ENCODE assay signal across 1 cellular context in the genomic region with DNA sequence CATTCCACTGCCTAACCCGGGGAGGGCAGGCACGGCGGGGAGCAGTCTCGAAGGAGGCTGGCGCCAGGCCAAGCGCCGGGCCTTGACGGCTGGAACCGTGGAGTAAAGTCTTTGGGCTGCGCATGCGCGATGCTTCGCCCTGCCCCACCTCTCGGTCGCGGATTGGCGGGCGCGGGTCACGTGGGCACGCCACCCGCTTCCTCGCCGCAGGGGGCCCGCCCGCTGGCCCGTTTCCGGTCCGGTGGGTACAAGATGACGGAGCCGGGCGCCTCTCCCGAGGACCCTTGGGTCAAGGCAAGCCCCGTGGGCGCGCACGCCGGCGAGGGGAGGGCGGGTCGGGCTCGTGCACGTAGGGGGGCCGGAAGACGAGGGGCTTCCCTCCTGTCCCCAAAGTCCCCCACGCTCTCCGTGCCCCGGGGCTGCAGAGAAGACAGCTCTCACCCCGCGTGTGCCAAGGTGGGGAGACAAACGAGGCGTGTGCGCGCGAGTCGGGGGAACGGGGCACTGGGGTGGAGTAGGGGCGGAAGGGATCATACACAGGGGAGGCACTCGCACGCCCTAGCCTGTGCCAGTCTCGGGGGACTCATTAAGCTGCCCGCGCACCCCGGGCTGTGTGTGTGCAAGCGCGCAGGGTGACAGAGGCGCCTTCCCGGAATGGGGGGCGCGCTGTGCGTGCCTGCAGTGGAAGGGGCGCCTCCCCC.
A peak's percentile ranks its signal among the peaks of the same experiment; 100 is the strongest.
TF ChIP-seq lines count a peak whose summit lies in the region.

A gene with protein sequence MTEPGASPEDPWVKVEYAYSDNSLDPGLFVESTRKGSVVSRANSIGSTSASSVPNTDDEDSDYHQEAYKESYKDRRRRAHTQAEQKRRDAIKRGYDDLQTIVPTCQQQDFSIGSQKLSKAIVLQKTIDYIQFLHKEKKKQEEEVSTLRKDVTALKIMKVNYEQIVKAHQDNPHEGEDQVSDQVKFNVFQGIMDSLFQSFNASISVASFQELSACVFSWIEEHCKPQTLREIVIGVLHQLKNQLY (plus strand): TSS at position 228 of the 701 bp plus-strand sequence. CDS start 25 bp downstream, at position 253.

TF ChIP-seq in K562, 482 proteins besides CTCF, POLR2A, EP300 and RAD21 (continued from another document and continues in another):
- TF ChIP-seq, protein P1, sequence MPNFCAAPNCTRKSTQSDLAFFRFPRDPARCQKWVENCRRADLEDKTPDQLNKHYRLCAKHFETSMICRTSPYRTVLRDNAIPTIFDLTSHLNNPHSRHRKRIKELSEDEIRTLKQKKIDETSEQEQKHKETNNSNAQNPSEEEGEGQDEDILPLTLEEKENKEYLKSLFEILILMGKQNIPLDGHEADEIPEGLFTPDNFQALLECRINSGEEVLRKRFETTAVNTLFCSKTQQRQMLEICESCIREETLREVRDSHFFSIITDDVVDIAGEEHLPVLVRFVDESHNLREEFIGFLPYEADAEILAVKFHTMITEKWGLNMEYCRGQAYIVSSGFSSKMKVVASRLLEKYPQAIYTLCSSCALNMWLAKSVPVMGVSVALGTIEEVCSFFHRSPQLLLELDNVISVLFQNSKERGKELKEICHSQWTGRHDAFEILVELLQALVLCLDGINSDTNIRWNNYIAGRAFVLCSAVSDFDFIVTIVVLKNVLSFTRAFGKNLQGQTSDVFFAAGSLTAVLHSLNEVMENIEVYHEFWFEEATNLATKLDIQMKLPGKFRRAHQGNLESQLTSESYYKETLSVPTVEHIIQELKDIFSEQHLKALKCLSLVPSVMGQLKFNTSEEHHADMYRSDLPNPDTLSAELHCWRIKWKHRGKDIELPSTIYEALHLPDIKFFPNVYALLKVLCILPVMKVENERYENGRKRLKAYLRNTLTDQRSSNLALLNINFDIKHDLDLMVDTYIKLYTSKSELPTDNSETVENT (CRISPR knock-in tag; IDR thresholded peaks at IDR 0.05), result no peak
- TF ChIP-seq MTA3 (IDR thresholded peaks at IDR 0.05; ENCODE audit: borderline replicate concordance) (no peak; the same call in 1 of the 2 replicates), RBM34 (IDR thresholded peaks at IDR 0.05; ENCODE audit: borderline replicate concordance, insufficient read depth, low read length) (no peak), HDAC2 (IDR thresholded peaks at IDR 0.05) (no peak), ZNF212 (CRISPR knock-in tag; IDR thresholded peaks at IDR 0.05) (no peak), NFYB (IDR thresholded peaks at IDR 0.05; ENCODE audit: extremely low read depth, insufficient read length) (peak; percentile 74), CEBPG (CRISPR knock-in tag; IDR thresholded peaks at IDR 0.05) (no peak), CEBPG (tag; conservative IDR thresholded peaks at IDR 0.05 in 1 of 2, IDR thresholded peaks at IDR 0.05 in 1 of 2) (no peak), KDM2B (CRISPR knock-in tag; IDR thresholded peaks at IDR 0.05) (no peak), NFATC3 (IDR thresholded peaks at IDR 0.05) (no peak), SREBF2 (CRISPR knock-in tag; IDR thresholded peaks at IDR 0.05) (no peak; the same call in 1 of the 2 replicates), PTTG1 (tag; IDR thresholded peaks at IDR 0.05; ENCODE audit: low read depth) (no peak), SAP30 (IDR thresholded peaks at IDR 0.05; ENCODE audit: borderline replicate concordance, insufficient read depth, low read depth, low read length, poor library complexity, severe bottlenecking) (peak; percentile 51), KAT7 (CRISPR knock-in tag; IDR thresholded peaks at IDR 0.05; ENCODE audit: borderline replicate concordance) (no peak), HNRNPL (IDR thresholded peaks at IDR 0.05; ENCODE audit: low read depth, low read length) (peak; percentile 88), CHCHD3 (CRISPR knock-in tag; IDR thresholded peaks at IDR 0.05) (no peak), ZNF77 (CRISPR knock-in tag; IDR thresholded peaks at IDR 0.05) (no peak), CREB1 (IDR thresholded peaks at IDR 0.05) (no peak), CREB1 (CRISPR knock-in tag; IDR thresholded peaks at IDR 0.05) (no peak), SNRNP70 (optimal IDR thresholded peaks at IDR 0.05; ENCODE audit: low read depth, low read length) (no peak), ZNF778 (CRISPR knock-in tag; IDR thresholded peaks at IDR 0.05) (no peak), KAT8 (IDR thresholded peaks at IDR 0.05; ENCODE audit: low read depth) (no peak), ZNF3 (CRISPR knock-in tag; IDR thresholded peaks at IDR 0.05) (no peak), STAT5A (IDR thresholded peaks at IDR 0.05; ENCODE audit: borderline replicate concordance, low read length) (no peak), RHOXF2B (CRISPR knock-in tag; conservative IDR thresholded peaks at IDR 0.05) (no peak), ETS2 (tag; IDR thresholded peaks at IDR 0.05; ENCODE audit: borderline replicate concordance, poor library complexity, severe bottlenecking) (no peak), SNIP1 (IDR thresholded peaks at IDR 0.05; ENCODE audit: low read depth) (no peak), MYC (IDR thresholded peaks at IDR 0.05; ENCODE audit: low read depth, low read length) (peak; percentile 71), MYC (CRISPR knock-in tag; IDR thresholded peaks at IDR 0.05; ENCODE audit: borderline replicate concordance, low read depth) (0 out of 2 replicates have a peak, but pooled peaks have one; percentile 33)
- TF ChIP-seq, protein P2, sequence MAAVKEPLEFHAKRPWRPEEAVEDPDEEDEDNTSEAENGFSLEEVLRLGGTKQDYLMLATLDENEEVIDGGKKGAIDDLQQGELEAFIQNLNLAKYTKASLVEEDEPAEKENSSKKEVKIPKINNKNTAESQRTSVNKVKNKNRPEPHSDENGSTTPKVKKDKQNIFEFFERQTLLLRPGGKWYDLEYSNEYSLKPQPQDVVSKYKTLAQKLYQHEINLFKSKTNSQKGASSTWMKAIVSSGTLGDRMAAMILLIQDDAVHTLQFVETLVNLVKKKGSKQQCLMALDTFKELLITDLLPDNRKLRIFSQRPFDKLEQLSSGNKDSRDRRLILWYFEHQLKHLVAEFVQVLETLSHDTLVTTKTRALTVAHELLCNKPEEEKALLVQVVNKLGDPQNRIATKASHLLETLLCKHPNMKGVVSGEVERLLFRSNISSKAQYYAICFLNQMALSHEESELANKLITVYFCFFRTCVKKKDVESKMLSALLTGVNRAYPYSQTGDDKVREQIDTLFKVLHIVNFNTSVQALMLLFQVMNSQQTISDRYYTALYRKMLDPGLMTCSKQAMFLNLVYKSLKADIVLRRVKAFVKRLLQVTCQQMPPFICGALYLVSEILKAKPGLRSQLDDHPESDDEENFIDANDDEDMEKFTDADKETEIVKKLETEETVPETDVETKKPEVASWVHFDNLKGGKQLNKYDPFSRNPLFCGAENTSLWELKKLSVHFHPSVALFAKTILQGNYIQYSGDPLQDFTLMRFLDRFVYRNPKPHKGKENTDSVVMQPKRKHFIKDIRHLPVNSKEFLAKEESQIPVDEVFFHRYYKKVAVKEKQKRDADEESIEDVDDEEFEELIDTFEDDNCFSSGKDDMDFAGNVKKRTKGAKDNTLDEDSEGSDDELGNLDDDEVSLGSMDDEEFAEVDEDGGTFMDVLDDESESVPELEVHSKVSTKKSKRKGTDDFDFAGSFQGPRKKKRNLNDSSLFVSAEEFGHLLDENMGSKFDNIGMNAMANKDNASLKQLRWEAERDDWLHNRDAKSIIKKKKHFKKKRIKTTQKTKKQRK (IDR thresholded peaks at IDR 0.05; ENCODE audit: borderline replicate concordance, low read depth, low read length), result no peak
- TF ChIP-seq, protein P3, sequence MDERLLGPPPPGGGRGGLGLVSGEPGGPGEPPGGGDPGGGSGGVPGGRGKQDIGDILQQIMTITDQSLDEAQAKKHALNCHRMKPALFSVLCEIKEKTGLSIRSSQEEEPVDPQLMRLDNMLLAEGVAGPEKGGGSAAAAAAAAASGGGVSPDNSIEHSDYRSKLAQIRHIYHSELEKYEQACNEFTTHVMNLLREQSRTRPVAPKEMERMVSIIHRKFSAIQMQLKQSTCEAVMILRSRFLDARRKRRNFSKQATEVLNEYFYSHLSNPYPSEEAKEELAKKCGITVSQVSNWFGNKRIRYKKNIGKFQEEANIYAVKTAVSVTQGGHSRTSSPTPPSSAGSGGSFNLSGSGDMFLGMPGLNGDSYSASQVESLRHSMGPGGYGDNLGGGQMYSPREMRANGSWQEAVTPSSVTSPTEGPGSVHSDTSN (CRISPR knock-in tag; IDR thresholded peaks at IDR 0.05; ENCODE audit: low read depth), result no peak
- TF ChIP-seq, protein P3 (tag; conservative IDR thresholded peaks at IDR 0.05; ENCODE audit: low read depth), result no peak
- TF ChIP-seq, protein P4, sequence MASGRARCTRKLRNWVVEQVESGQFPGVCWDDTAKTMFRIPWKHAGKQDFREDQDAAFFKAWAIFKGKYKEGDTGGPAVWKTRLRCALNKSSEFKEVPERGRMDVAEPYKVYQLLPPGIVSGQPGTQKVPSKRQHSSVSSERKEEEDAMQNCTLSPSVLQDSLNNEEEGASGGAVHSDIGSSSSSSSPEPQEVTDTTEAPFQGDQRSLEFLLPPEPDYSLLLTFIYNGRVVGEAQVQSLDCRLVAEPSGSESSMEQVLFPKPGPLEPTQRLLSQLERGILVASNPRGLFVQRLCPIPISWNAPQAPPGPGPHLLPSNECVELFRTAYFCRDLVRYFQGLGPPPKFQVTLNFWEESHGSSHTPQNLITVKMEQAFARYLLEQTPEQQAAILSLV (tag; IDR thresholded peaks at IDR 0.05), result no peak
- TF ChIP-seq, protein P5, sequence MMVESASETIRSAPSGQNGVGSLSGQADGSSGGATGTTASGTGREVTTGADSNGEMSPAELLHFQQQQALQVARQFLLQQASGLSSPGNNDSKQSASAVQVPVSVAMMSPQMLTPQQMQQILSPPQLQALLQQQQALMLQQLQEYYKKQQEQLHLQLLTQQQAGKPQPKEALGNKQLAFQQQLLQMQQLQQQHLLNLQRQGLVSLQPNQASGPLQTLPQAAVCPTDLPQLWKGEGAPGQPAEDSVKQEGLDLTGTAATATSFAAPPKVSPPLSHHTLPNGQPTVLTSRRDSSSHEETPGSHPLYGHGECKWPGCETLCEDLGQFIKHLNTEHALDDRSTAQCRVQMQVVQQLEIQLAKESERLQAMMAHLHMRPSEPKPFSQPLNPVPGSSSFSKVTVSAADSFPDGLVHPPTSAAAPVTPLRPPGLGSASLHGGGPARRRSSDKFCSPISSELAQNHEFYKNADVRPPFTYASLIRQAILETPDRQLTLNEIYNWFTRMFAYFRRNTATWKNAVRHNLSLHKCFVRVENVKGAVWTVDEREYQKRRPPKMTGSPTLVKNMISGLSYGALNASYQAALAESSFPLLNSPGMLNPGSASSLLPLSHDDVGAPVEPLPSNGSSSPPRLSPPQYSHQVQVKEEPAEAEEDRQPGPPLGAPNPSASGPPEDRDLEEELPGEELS (CRISPR knock-in tag; IDR thresholded peaks at IDR 0.05; ENCODE audit: borderline replicate concordance), result no peak
- TF ChIP-seq, protein P6, sequence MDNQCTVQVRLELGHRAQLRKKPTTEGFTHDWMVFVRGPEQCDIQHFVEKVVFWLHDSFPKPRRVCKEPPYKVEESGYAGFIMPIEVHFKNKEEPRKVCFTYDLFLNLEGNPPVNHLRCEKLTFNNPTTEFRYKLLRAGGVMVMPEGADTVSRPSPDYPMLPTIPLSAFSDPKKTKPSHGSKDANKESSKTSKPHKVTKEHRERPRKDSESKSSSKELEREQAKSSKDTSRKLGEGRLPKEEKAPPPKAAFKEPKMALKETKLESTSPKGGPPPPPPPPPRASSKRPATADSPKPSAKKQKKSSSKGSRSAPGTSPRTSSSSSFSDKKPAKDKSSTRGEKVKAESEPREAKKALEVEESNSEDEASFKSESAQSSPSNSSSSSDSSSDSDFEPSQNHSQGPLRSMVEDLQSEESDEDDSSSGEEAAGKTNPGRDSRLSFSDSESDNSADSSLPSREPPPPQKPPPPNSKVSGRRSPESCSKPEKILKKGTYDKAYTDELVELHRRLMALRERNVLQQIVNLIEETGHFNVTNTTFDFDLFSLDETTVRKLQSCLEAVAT (IDR thresholded peaks at IDR 0.05), result no peak
- TF ChIP-seq, protein P7, sequence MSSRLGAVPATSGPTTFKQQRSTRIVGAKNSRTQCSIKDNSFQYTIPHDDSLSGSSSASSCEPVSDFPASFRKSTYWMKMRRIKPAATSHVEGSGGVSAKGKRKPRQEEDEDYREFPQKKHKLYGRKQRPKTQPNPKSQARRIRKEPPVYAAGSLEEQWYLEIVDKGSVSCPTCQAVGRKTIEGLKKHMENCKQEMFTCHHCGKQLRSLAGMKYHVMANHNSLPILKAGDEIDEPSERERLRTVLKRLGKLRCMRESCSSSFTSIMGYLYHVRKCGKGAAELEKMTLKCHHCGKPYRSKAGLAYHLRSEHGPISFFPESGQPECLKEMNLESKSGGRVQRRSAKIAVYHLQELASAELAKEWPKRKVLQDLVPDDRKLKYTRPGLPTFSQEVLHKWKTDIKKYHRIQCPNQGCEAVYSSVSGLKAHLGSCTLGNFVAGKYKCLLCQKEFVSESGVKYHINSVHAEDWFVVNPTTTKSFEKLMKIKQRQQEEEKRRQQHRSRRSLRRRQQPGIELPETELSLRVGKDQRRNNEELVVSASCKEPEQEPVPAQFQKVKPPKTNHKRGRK (tag; IDR thresholded peaks at IDR 0.05), result no peak
- TF ChIP-seq, protein P8, sequence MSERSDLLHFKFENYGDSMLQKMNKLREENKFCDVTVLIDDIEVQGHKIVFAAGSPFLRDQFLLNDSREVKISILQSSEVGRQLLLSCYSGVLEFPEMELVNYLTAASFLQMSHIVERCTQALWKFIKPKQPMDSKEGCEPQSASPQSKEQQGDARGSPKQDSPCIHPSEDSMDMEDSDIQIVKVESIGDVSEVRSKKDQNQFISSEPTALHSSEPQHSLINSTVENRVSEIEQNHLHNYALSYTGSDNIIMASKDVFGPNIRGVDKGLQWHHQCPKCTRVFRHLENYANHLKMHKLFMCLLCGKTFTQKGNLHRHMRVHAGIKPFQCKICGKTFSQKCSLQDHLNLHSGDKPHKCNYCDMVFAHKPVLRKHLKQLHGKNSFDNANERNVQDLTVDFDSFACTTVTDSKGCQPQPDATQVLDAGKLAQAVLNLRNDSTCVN (CRISPR knock-in tag; IDR thresholded peaks at IDR 0.05), result no peak
- TF ChIP-seq, protein P9, sequence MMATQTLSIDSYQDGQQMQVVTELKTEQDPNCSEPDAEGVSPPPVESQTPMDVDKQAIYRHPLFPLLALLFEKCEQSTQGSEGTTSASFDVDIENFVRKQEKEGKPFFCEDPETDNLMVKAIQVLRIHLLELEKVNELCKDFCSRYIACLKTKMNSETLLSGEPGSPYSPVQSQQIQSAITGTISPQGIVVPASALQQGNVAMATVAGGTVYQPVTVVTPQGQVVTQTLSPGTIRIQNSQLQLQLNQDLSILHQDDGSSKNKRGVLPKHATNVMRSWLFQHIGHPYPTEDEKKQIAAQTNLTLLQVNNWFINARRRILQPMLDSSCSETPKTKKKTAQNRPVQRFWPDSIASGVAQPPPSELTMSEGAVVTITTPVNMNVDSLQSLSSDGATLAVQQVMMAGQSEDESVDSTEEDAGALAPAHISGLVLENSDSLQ (IDR thresholded peaks at IDR 0.05), result peak; percentile 21; the same call in 1 of the 2 replicates
- TF ChIP-seq, protein P10, sequence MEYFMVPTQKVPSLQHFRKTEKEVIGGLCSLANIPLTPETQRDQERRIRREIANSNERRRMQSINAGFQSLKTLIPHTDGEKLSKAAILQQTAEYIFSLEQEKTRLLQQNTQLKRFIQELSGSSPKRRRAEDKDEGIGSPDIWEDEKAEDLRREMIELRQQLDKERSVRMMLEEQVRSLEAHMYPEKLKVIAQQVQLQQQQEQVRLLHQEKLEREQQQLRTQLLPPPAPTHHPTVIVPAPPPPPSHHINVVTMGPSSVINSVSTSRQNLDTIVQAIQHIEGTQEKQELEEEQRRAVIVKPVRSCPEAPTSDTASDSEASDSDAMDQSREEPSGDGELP (CRISPR knock-in tag; IDR thresholded peaks at IDR 0.05; ENCODE audit: borderline replicate concordance), result peak; percentile 81; the same call in 1 of the 2 replicates
